Comparison of ENCODE assay signal across 2 cellular contexts in genomic region chr14:60514378-60515243, GRCh38.
A peak's percentile ranks its signal among the peaks of the same experiment; 100 is the strongest.
TF ChIP-seq lines count a peak whose summit lies in the region.

No MANE protein-coding gene starts in this region.

TF ChIP-seq in GM12878, 131 proteins besides CTCF, POLR2A, EP300 and RAD21:
- TF ChIP-seq, protein P1, sequence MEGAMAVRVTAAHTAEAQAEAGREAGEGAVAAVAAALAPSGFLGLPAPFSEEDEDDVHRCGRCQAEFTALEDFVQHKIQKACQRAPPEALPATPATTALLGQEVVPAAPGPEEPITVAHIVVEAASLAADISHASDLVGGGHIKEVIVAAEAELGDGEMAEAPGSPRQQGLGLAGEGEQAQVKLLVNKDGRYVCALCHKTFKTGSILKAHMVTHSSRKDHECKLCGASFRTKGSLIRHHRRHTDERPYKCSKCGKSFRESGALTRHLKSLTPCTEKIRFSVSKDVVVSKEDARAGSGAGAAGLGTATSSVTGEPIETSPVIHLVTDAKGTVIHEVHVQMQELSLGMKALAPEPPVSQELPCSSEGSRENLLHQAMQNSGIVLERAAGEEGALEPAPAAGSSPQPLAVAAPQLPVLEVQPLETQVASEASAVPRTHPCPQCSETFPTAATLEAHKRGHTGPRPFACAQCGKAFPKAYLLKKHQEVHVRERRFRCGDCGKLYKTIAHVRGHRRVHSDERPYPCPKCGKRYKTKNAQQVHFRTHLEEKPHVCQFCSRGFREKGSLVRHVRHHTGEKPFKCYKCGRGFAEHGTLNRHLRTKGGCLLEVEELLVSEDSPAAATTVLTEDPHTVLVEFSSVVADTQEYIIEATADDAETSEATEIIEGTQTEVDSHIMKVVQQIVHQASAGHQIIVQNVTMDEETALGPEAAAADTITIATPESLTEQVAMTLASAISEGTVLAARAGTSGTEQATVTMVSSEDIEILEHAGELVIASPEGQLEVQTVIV (IDR thresholded peaks at IDR 0.05; ENCODE audit: borderline replicate concordance, partially characterized antibody): no peak
- 0 out of 2 replicates have a peak, but pooled peaks have one; percentile 12 for TF ChIP-seq YY1 (IDR thresholded peaks at IDR 0.05; ENCODE audit: low read depth, low read length)

TF ChIP-seq in liver, 16 proteins besides CTCF, POLR2A, EP300 and RAD21 (continued from another document):
- TF ChIP-seq, protein P2, sequence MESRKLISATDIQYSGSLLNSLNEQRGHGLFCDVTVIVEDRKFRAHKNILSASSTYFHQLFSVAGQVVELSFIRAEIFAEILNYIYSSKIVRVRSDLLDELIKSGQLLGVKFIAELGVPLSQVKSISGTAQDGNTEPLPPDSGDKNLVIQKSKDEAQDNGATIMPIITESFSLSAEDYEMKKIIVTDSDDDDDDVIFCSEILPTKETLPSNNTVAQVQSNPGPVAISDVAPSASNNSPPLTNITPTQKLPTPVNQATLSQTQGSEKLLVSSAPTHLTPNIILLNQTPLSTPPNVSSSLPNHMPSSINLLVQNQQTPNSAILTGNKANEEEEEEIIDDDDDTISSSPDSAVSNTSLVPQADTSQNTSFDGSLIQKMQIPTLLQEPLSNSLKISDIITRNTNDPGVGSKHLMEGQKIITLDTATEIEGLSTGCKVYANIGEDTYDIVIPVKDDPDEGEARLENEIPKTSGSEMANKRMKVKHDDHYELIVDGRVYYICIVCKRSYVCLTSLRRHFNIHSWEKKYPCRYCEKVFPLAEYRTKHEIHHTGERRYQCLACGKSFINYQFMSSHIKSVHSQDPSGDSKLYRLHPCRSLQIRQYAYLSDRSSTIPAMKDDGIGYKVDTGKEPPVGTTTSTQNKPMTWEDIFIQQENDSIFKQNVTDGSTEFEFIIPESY (IDR thresholded peaks at IDR 0.05): no peak
- TF ChIP-seq SP1 (IDR thresholded peaks at IDR 0.05) (no peak), FOXA1 (IDR thresholded peaks at IDR 0.05) (no peak), TAF1 (conservative IDR thresholded peaks at IDR 0.05) (no peak), YY1 (IDR thresholded peaks at IDR 0.05) (no peak), NR2F2 (IDR thresholded peaks at IDR 0.05) (no peak), JUND (IDR thresholded peaks at IDR 0.05) (no peak), EGR1 (IDR thresholded peaks at IDR 0.05; ENCODE audit: low read depth in 2 of 2) (no peak)
- TF ChIP-seq, protein P3, sequence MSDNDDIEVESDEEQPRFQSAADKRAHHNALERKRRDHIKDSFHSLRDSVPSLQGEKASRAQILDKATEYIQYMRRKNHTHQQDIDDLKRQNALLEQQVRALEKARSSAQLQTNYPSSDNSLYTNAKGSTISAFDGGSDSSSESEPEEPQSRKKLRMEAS (IDR thresholded peaks at IDR 0.05): no peak
